5 cellular contexts compared by ENCODE assay signal in genomic region chr13:16050055-16050454, GRCh38.
A peak's percentile ranks its signal among the peaks of the same experiment; 100 is the strongest.
DNase-seq lines count a peak whose midpoint lies in the region; ATAC-seq, FAIRE-seq and TF ChIP-seq lines count a peak whose summit lies in the region.
"Not testable (repeated sequence)": the region's sequence is repeated elsewhere in the genome, so short reads cannot be mapped to it uniquely, and the experiment has no call there.

No MANE protein-coding gene starts in this region.

- not testable (repeated sequence) for H3K4me1 Mint-ChIP-seq in WTC11; activated CD8-positive, alpha-beta memory T cell treated with anti-CD3 and anti-CD28 coated beads, Interleukin-2, amount 10 ng/mL, durations not matched to agents 7 days and 5 days; osteocyte (ENCODE audit: unreplicated experiment)

- not testable (repeated sequence) for ATAC-seq in WTC11; activated CD8-positive, alpha-beta memory T cell treated with anti-CD3 and anti-CD28 coated beads, Interleukin-2, amount 10 ng/mL, durations not matched to agents 7 days and 5 days

- not testable (repeated sequence) for H3K9me3 ChIP-seq in kidney (ENCODE audit: control insufficient read depth in 1 of 2, low read length in 2 of 2); thyroid gland

- not testable (repeated sequence) for H3K27ac Mint-ChIP-seq in WTC11; activated CD8-positive, alpha-beta memory T cell treated with anti-CD3 and anti-CD28 coated beads, Interleukin-2, amount 10 ng/mL, durations not matched to agents 7 days and 5 days; osteocyte (ENCODE audit: unreplicated experiment)

- H3K27ac ChIP-seq in kidney (ENCODE audit: low read depth in 2 of 2, low read length in 2 of 2); thyroid gland: not testable (repeated sequence)

- H3K4me3 ChIP-seq in kidney (ENCODE audit: low read length in 2 of 2); thyroid gland (replicated peaks in 1 of 3): not testable (repeated sequence)

- not testable (repeated sequence) for H3K4me3 Mint-ChIP-seq in WTC11; activated CD8-positive, alpha-beta memory T cell treated with anti-CD3 and anti-CD28 coated beads, Interleukin-2, amount 10 ng/mL, durations not matched to agents 7 days and 5 days; osteocyte (ENCODE audit: unreplicated experiment)

- DNase-seq in WTC11 (ENCODE audit: low spot score) (peak; percentile 1), kidney (peak; percentile 6), osteocyte (ENCODE audit: extremely low spot score, unreplicated experiment) (peak; percentile 71), thyroid gland (peak; percentile 0 to 1)
- DNase-seq in activated CD8-positive, alpha-beta memory T cell treated with anti-CD3 and anti-CD28 coated beads, Interleukin-2, amount 10 ng/mL, durations not matched to agents 7 days and 5 days: peak; percentile 26

- not testable (repeated sequence) for TF ChIP-seq POLR2A in thyroid gland (IDR thresholded peaks at IDR 0.05)

- not testable (repeated sequence) for TF ChIP-seq CTCF in WTC11 (IDR thresholded peaks at IDR 0.05); kidney (IDR thresholded peaks at IDR 0.05; ENCODE audit: borderline replicate concordance, extremely low read depth, insufficient read depth); osteocyte (IDR thresholded peaks at IDR 0.05); thyroid gland (IDR thresholded peaks at IDR 0.05)

- FAIRE-seq in kidney (lab: Jason Lieb, UNC): not testable (repeated sequence)

- not testable (repeated sequence) for H3K9me3 Mint-ChIP-seq in WTC11; activated CD8-positive, alpha-beta memory T cell treated with anti-CD3 and anti-CD28 coated beads, Interleukin-2, amount 10 ng/mL, durations not matched to agents 7 days and 5 days (ENCODE audit: low read depth); osteocyte (ENCODE audit: unreplicated experiment)

- POLR2A ChIA-PET in WTC11 (lab: Charles Lee): not testable (repeated sequence)

- not testable (repeated sequence) for H3K27me3 Mint-ChIP-seq in WTC11 (ENCODE audit: low read depth); activated CD8-positive, alpha-beta memory T cell treated with anti-CD3 and anti-CD28 coated beads, Interleukin-2, amount 10 ng/mL, durations not matched to agents 7 days and 5 days; osteocyte (ENCODE audit: unreplicated experiment)

- WGBS in thyroid gland, 2 donors: 76 to 89% methylated on average over 3 to 4 of the region's 5 CpGs

- CTCF ChIA-PET in WTC11 (lab: Charles Lee); activated CD8-positive, alpha-beta memory T cell treated with anti-CD3 and anti-CD28 coated beads, Interleukin-2, amount 10 ng/mL, durations not matched to agents 7 days and 5 days (lab: Charles Lee): not testable (repeated sequence)

- not testable (repeated sequence) for H3K36me3 ChIP-seq in kidney (ENCODE audit: control insufficient read depth in 1 of 2, insufficient read depth in 2 of 2, low read length in 2 of 2); thyroid gland

- intact Hi-C loops in kidney (cut with DNase I); thyroid gland (cut with DNase I): not testable (repeated sequence)

- not testable (repeated sequence) for H3K9ac ChIP-seq in kidney (ENCODE audit: low read length in 2 of 2)

- H3K4me1 ChIP-seq in kidney (ENCODE audit: control insufficient read depth in 1 of 2, insufficient read depth in 1 of 2, low read depth in 1 of 2, low read length in 2 of 2); thyroid gland: not testable (repeated sequence)

- H3K27me3 ChIP-seq in thyroid gland: not testable (repeated sequence)

- not testable (repeated sequence) for H3K36me3 Mint-ChIP-seq in WTC11; activated CD8-positive, alpha-beta memory T cell treated with anti-CD3 and anti-CD28 coated beads, Interleukin-2, amount 10 ng/mL, durations not matched to agents 7 days and 5 days; osteocyte (ENCODE audit: unreplicated experiment)

Comparison
In these comparisons a context has a peak if more than half of its experiments do, and no peak if none do; other contexts are left out.
1. DNase-seq: peak in every context shown above with its lines; median percentile 71 in osteocyte; 26 in activated CD8-positive, alpha-beta memory T cell treated with anti-CD3 and anti-CD28 coated beads, Interleukin-2, amount 10 ng/mL, durations not matched to agents 7 days and 5 days; 6 in kidney; 1 in WTC11; 0 in thyroid gland.